8 cellular contexts compared by ENCODE assay signal in genomic region chr16:57447142-57447962, GRCh38. TPM values are rescaled to one million over a fixed set of nuclear protein-coding genes. Genes with fewer than 3 reads are reported as not detected.
DNase-seq lines count a peak whose midpoint lies in the region; ATAC-seq and TF ChIP-seq lines count a peak whose summit lies in the region.

Gene CIAPIN1, minus strand, starts transcription at chr16:57447385. Its CDS starts 6,457 bp downstream, at chr16:57440928.
Gene COQ9, plus strand, starts transcription at chr16:57447479. Its CDS starts 27 bp downstream, at chr16:57447506.

- H3K4me3 ChIP-seq in osteoblast (ENCODE audit: insufficient read depth, low read length) (peak within 1 kb of the TSS; percentile 94), testis (peak within 1 kb of the TSS; percentile 95 to 99)

- TF ChIP-seq POLR2A in testis (IDR thresholded peaks at IDR 0.05) = peak; percentile 20

- TF ChIP-seq CTCF in GM10248 (IDR thresholded peaks at IDR 0.05; ENCODE audit: control extremely low read depth, extremely low read depth, low read depth, missing control alignments) (no peak), osteoblast (IDR thresholded peaks at IDR 0.05; ENCODE audit: extremely low read depth, low read depth, low read length) (no peak), testis (IDR thresholded peaks at IDR 0.05) (peak in 1 of 3 experiments; percentile 2)

- H3K4me2 ChIP-seq in osteoblast (ENCODE audit: insufficient read depth, low read length) = peak within 1 kb of the TSS; percentile 100

- intact Hi-C loops in testis (cut with DNase I; ENCODE audit: low total_unique reads) = no loop called here

- H3K27ac ChIP-seq in osteoblast (ENCODE audit: low read depth, low read length) (peak within 1 kb of the TSS; percentile 90), testis (peak within 1 kb of the TSS; percentile 82 to 90)

- H3K9me3 Mint-ChIP-seq in activated naive CD4-positive, alpha-beta T cell treated with anti-CD3 and anti-CD28 coated beads, Interleukin-2, amount 50 U/mL, for 72 hours = no peaks in the 10 kb centered on the region

- peak; percentile 99 for ATAC-seq in HG02610 (IDR thresholded peaks at IDR 0.05; ENCODE audit: unreplicated experiment)
- ATAC-seq in activated naive CD4-positive, alpha-beta T cell treated with anti-CD3 and anti-CD28 coated beads, Interleukin-2, amount 50 U/mL, for 72 hours = peak; percentile 100

- DNase-seq in GM10248 (ENCODE audit: extremely low spot score) (peak; percentile 98), NCI-H1092 treated with DMSO at 0.1 percent for 48 hours (lab: John Stamatoyannopoulos, UW) (peak; percentile 87), SKM-1 (lab: John Stamatoyannopoulos, UW; ENCODE audit: unreplicated experiment) (peak; percentile 92), glomerular visceral epithelial cell (ENCODE audit: extremely low spot score) (peak; percentile 89), osteoblast (ENCODE audit: insufficient read length, low spot score, missing footprints) (peak; percentile 97), testis (peak; percentile 96)
- peak; percentile 89 to 92 for DNase-seq in activated naive CD4-positive, alpha-beta T cell treated with anti-CD3 and anti-CD28 coated beads, Interleukin-2, amount 50 U/mL, for 72 hours (ENCODE audit: low spot score in 2 of 2)

- H3K79me2 ChIP-seq in osteoblast (ENCODE audit: insufficient read depth, low read length) = peaks cover 72% of the 10 kb centered on the region

- CTCF ChIA-PET in GM10248 (lab: Yijun Ruan, JAX) = interaction anchor here (0.7 to 13.1 kb wide), 8 partner anchors 12 to 147 kb away, joined by 3 to 112 read pairs (median 4); partner anchors contain the start of gene POLR2C

- peak within 1 kb of the TSS; percentile 94 for H2AFZ ChIP-seq in osteoblast (ENCODE audit: low read length)

- peaks cover 7 to 9% of the 10 kb centered on the region in 2 donors for H3K36me3 Mint-ChIP-seq in activated naive CD4-positive, alpha-beta T cell treated with anti-CD3 and anti-CD28 coated beads, Interleukin-2, amount 50 U/mL, for 72 hours

- H3K36me3 ChIP-seq in osteoblast (ENCODE audit: insufficient read depth, low read length) = peaks cover 19% of the 10 kb centered on the region
- no peaks in the 10 kb centered on the region for H3K36me3 ChIP-seq in testis (ENCODE audit: low read depth, missing control alignments)

- H3K4me1 ChIP-seq in osteoblast (ENCODE audit: insufficient read depth, low read length) = peaks cover 18% of the 10 kb centered on the region
- H3K4me1 ChIP-seq in testis = peaks cover 7% of the 10 kb centered on the region

- H4K20me1 ChIP-seq in osteoblast (ENCODE audit: insufficient read depth, low read length) = no peaks in the 10 kb centered on the region

- H3K27me3 ChIP-seq in osteoblast (ENCODE audit: insufficient read depth, low read length) = no peaks in the 10 kb centered on the region
- H3K27me3 ChIP-seq in testis = no peaks in the 10 kb centered on the region

- no peaks in the 10 kb centered on the region for H3K9me3 ChIP-seq in osteoblast (ENCODE audit: low read depth, low read length)
- H3K9me3 ChIP-seq in testis = no peaks in the 10 kb centered on the region

- peak within 1 kb of the TSS; percentile 95 to 96 for H3K27ac Mint-ChIP-seq in activated naive CD4-positive, alpha-beta T cell treated with anti-CD3 and anti-CD28 coated beads, Interleukin-2, amount 50 U/mL, for 72 hours

- 0 to 1% methylated on average over 16 to 66 of the region's 70 CpGs for WGBS in testis, 2 donors

- POLR2A ChIA-PET in GM10248 (lab: Yijun Ruan, JAX) = interaction anchor here (0.5 to 1.7 kb wide), 7 partner anchors 12 to 1267 kb away, joined by 3 to 9 read pairs (median 4); partner anchors contain the start of gene POLR2C

RNA-seq across cellular contexts. Expression of gene CIAPIN1, which starts in this region (rescaled TPM):
- 10 to 100 TPM; 35.2 to 38.0 TPM for total RNA-seq in activated naive CD4-positive, alpha-beta T cell treated with anti-CD3 and anti-CD28 coated beads, Interleukin-2, amount 50 U/mL, for 72 hours
- 39.8 and 45.1 TPM in 2 replicates for total RNA-seq in osteoblast
- 10 to 100 TPM; 74.9 to 77.1 TPM for total RNA-seq in testis
- polyA plus RNA-seq in testis (ENCODE audit: insufficient read depth, low read depth, low replicate concordance) = 205 TPM

RNA-seq across cellular contexts. Expression of gene COQ9, which starts in this region (rescaled TPM):
- total RNA-seq in activated naive CD4-positive, alpha-beta T cell treated with anti-CD3 and anti-CD28 coated beads, Interleukin-2, amount 50 U/mL, for 72 hours = 10 to 100 TPM; 14.8 to 44.3 TPM
- total RNA-seq in osteoblast = 38.6 and 39.8 TPM in 2 replicates
- total RNA-seq in testis = 10 to 100 TPM; 74.1 to 77.1 TPM
- polyA plus RNA-seq in testis (ENCODE audit: insufficient read depth, low read depth, low replicate concordance) = 93.5 TPM

Comparison
In these comparisons a context has a peak if more than half of its experiments do, and no peak if none do; other contexts are left out.
1. Peak in every context shown above with its lines: DNase-seq, ATAC-seq, H3K4me3 ChIP-seq and H3K27ac ChIP-seq.